8 cellular contexts compared by ENCODE assay signal in genomic region chr12:106226884-106227640, GRCh38. TPM values are rescaled to one million over a fixed set of nuclear protein-coding genes. Genes with fewer than 3 reads are reported as not detected.
A peak's percentile ranks its signal among the peaks of the same experiment; 100 is the strongest.
DNase-seq lines count a peak whose midpoint lies in the region; ATAC-seq and TF ChIP-seq lines count a peak whose summit lies in the region.

No MANE protein-coding gene starts in this region.

- no peak overlapping the region for H2AFZ ChIP-seq in neural progenitor cell (replicated peaks)

- DNase-seq in Ammon's horn (ENCODE audit: low spot score) (peak; percentile 74), NCI-H2029 (lab: John Stamatoyannopoulos, UW) (peak; percentile 57), WERI-Rb-1 (no peak), fibroblast of mammary gland (ENCODE audit: low read depth) (peak; percentile 67), neural progenitor cell (ENCODE audit: low spot score) (peak; percentile 72)
- no peak for DNase-seq in stimulated activated CD4-positive, alpha-beta T cell treated with anti-CD3 and anti-CD28 coated beads, Interleukin-4, amount 100 ng/mL, for 4 hours

- peaks cover 17% of the 10 kb centered on the region for H3K4me1 Mint-ChIP-seq in neural progenitor cell

- no peaks in the 10 kb centered on the region for H3K27me3 ChIP-seq in WERI-Rb-1 (ENCODE audit: insufficient read depth, low read depth, severe bottlenecking)
- no peaks in the 10 kb centered on the region for H3K27me3 ChIP-seq in neural progenitor cell

- H3F3A ChIP-seq in neural progenitor cell (ENCODE audit: low read depth): no peaks in the 10 kb centered on the region

- H3K4me3 ChIP-seq in WERI-Rb-1 (ENCODE audit: low read depth, low read length) (no peak overlapping the region), fibroblast of mammary gland (ENCODE audit: control insufficient read depth, low read depth, low read length) (no peak overlapping the region), neural progenitor cell (no peak overlapping the region)

- no peak for ATAC-seq in HG02970 (IDR thresholded peaks at IDR 0.05; ENCODE audit: low FRiP score, unreplicated experiment)

- no peaks in the 10 kb centered on the region for H3K36me3 ChIP-seq in WERI-Rb-1
- no peaks in the 10 kb centered on the region for H3K36me3 ChIP-seq in neural progenitor cell

- no peak overlapping the region for H3K4me2 ChIP-seq in neural progenitor cell

- H3K4me3 Mint-ChIP-seq in neural progenitor cell: peak overlapping the region; percentile 18

- H3K9ac ChIP-seq in neural progenitor cell: no peak overlapping the region

- no peaks in the 10 kb centered on the region for H3K79me2 ChIP-seq in neural progenitor cell (ENCODE audit: low read depth)

- peak; percentile 49; the same call in 1 of the 2 replicates for TF ChIP-seq CTCF in GM12874 (IDR thresholded peaks at IDR 0.05; ENCODE audit: insufficient read depth, low read depth, low read length)
- TF ChIP-seq CTCF in WERI-Rb-1 (IDR thresholded peaks at IDR 0.05; ENCODE audit: low read depth, low read length): 0 out of 2 replicates have a peak, but pooled peaks have one; percentile 42
- peak; percentile 71 for TF ChIP-seq CTCF in fibroblast of mammary gland (conservative IDR thresholded peaks at IDR 0.05; ENCODE audit: control insufficient read depth, insufficient read depth, low read depth, low read length)
- TF ChIP-seq CTCF in neural progenitor cell (IDR thresholded peaks at IDR 0.05): peak; percentile 81

- peaks cover 2% of the 10 kb centered on the region for H3K27me3 Mint-ChIP-seq in neural progenitor cell (ENCODE audit: insufficient read depth, low read depth)

- H3K9me3 ChIP-seq in WERI-Rb-1 (ENCODE audit: severe bottlenecking) (no peaks in the 10 kb centered on the region), neural progenitor cell (ENCODE audit: low read depth) (no peaks in the 10 kb centered on the region)

- no peaks in the 10 kb centered on the region for H4K20me1 ChIP-seq in neural progenitor cell (ENCODE audit: low read depth)

- no peaks in the 10 kb centered on the region for H3K36me3 Mint-ChIP-seq in neural progenitor cell

- peaks cover 6% of the 10 kb centered on the region for H3K4me1 ChIP-seq in neural progenitor cell

- H3K27ac ChIP-seq in WERI-Rb-1 (no peak overlapping the region), neural progenitor cell (no peak overlapping the region)

- H3K9me3 Mint-ChIP-seq in neural progenitor cell: no peaks in the 10 kb centered on the region

- H3K27ac Mint-ChIP-seq in neural progenitor cell: no peak overlapping the region

RNA-seq across cellular contexts. Expression of gene CKAP4, which starts 20.8 kb away (rescaled TPM):
- 58.7 and 64.3 TPM in 2 replicates for total RNA-seq in neural progenitor cell (ENCODE audit: low replicate concordance)

Comparison
In these comparisons a context has a peak if more than half of its experiments do, and no peak if none do; other contexts are left out.
1. DNase-seq: peak in Ammon's horn (single experiment), NCI-H2029 (single experiment), fibroblast of mammary gland (single experiment) and neural progenitor cell (single experiment); none in WERI-Rb-1 (single experiment) and stimulated activated CD4-positive, alpha-beta T cell treated with anti-CD3 and anti-CD28 coated beads, Interleukin-4, amount 100 ng/mL, for 4 hours (0 of 2).
2. Peak in every context shown above with its lines, with median percentiles within 50 percentile points of each other: CTCF ChIP-seq.